ENCODE assay signal across 3 cellular contexts in the genomic region with DNA sequence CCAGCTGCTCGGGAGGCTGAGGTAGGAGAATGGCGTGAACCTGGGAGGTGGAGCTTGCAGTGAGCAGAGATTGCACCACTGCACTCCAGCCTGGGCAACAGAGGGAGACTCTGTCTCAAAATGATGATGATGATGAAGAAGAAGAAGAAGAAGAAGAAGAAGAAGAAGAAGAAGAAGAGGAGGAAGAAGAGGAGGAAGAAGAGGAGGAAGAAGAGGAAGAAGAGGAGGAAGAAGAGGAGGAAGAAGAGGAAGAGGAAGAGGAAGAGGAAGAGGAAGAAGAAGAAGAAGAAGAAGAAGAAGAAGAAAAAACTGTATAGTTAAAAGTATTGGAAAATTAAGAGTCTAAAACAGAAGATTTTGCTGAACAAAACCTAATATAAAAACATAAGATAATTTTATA. TPM values are rescaled to one million over a fixed set of nuclear protein-coding genes. Genes with fewer than 3 reads are reported as not detected.
"Had no signal": no experiment of that assay in that cellular context is flagged by ENCODE, and none has a peak within 500 bp of the region (broad histone marks: within the 10 kb centered on the region; RNA-seq: fewer than 3 reads in every experiment).

No MANE protein-coding gene starts in this region.

RNA-seq across cellular contexts. Expression of a gene that starts 44.4 kb away (rescaled TPM):
- total RNA-seq: natural killer cell treated with Interleukin-12 subunit alpha and Interleukin-12 subunit beta and Interleukin-15 and Interleukin-18, amount 100 ng/mL, for 72 hours; neural crest cell; progenitor cell of endocrine pancreas had no signal
